Comparison of ENCODE assay signal across 13 cellular contexts in genomic region chr9:73155968-73156592, GRCh38. TPM values are rescaled to one million over a fixed set of nuclear protein-coding genes. Genes with fewer than 3 reads are reported as not detected.
DNase-seq lines count a peak whose midpoint lies in the region; ATAC-seq and TF ChIP-seq lines count a peak whose summit lies in the region.
"Had no signal": no experiment of that assay in that cellular context is flagged by ENCODE, and none has a peak within 500 bp of the region (broad histone marks: within the 10 kb centered on the region; RNA-seq: fewer than 3 reads in every experiment).

No MANE protein-coding gene starts in this region.

- no peaks in the 10 kb centered on the region for H3K9me3 ChIP-seq in lower lobe of right lung
- H3K9me3 ChIP-seq: gastroesophageal sphincter, SJCRH30 had no signal

- peaks cover 58% of the 10 kb centered on the region for H3K27me3 Mint-ChIP-seq in HFFc6 (ENCODE audit: insufficient read depth)
- no peaks in the 10 kb centered on the region for H3K27me3 Mint-ChIP-seq in activated naive CD8-positive, alpha-beta T cell

- H3K36me3 Mint-ChIP-seq in HFFc6 (ENCODE audit: low read depth) = peaks cover 79% of the 10 kb centered on the region
- H3K36me3 Mint-ChIP-seq in activated naive CD8-positive, alpha-beta T cell = peaks cover 20% of the 10 kb centered on the region

- no peak overlapping the region for H2AFZ ChIP-seq in ACC112 (ENCODE audit: low read length, unreplicated experiment)

- H3K4me3 Mint-ChIP-seq in HFFc6 = peak overlapping the region; percentile 92
- peak overlapping the region; percentile 81 for H3K4me3 Mint-ChIP-seq in activated naive CD8-positive, alpha-beta T cell

- peaks cover 8% of the 10 kb centered on the region; the same call in 1 of the 2 replicates for H3K9me3 Mint-ChIP-seq in HFFc6
- H3K9me3 Mint-ChIP-seq in activated naive CD8-positive, alpha-beta T cell (ENCODE audit: low read depth) = no peaks in the 10 kb centered on the region

- intact Hi-C loops in lower lobe of right lung (cut with DNase I) = no loop called here

- DNase-seq in HFFc6 = no peak
- no peak for DNase-seq in lower lobe of right lung
- DNase-seq in SK-N-DZ (ENCODE audit: low spot score) = no peak
- no peak for DNase-seq in inferior parietal cortex (ENCODE audit: extremely low spot score)
- DNase-seq: caudate nucleus, left ventricle myocardium superior, NCI-H2171 treated with DMSO at 0.1 percent for 48 hours, SJCRH30 had no signal

- TF ChIP-seq CTCF in HFFc6 (IDR thresholded peaks at IDR 0.05) (no peak), lower lobe of right lung (IDR thresholded peaks at IDR 0.05) (no peak)

- peak overlapping the region; percentile 20; the same call in 1 of the 2 replicates for H3K27ac ChIP-seq in ACC112 (ENCODE audit: low read depth, low read length)
- no peak overlapping the region for H3K27ac ChIP-seq in lower lobe of right lung
- H3K27ac ChIP-seq: gastroesophageal sphincter, SJCRH30 had no signal

- H3K4me3 ChIP-seq in ACC112 (ENCODE audit: low read depth, low read length) = peak overlapping the region; percentile 94
- peak overlapping the region; percentile 53 for H3K4me3 ChIP-seq in lower lobe of right lung
- H3K4me3 ChIP-seq: SJCRH30 had no signal

- no peaks in the 10 kb centered on the region for H3K27me3 ChIP-seq in ACC112 (ENCODE audit: insufficient read depth, low read length)
- H3K27me3 ChIP-seq in lower lobe of right lung (ENCODE audit: low read depth) = no peaks in the 10 kb centered on the region
- H3K27me3 ChIP-seq: gastroesophageal sphincter, SJCRH30 had no signal

- peaks cover 88% of the 10 kb centered on the region for H3K79me2 ChIP-seq in ACC112 (ENCODE audit: control insufficient read depth, insufficient read depth, low read length, unreplicated experiment)

- ATAC-seq in lower lobe of right lung = no peak
- no peak for ATAC-seq in HG02884 (IDR thresholded peaks at IDR 0.05; ENCODE audit: unreplicated experiment)
- ATAC-seq in HG02885 (IDR thresholded peaks at IDR 0.05; ENCODE audit: poor library complexity, unreplicated experiment) = no peak
- ATAC-seq: gastroesophageal sphincter, left ventricle myocardium superior had no signal

- peaks cover 73% of the 10 kb centered on the region for H3K4me1 Mint-ChIP-seq in HFFc6 (ENCODE audit: low read depth)
- peaks cover 81% of the 10 kb centered on the region for H3K4me1 Mint-ChIP-seq in activated naive CD8-positive, alpha-beta T cell (ENCODE audit: low read depth)

- H3K27ac Mint-ChIP-seq in HFFc6 = peak overlapping the region; percentile 99
- H3K27ac Mint-ChIP-seq in activated naive CD8-positive, alpha-beta T cell = peak overlapping the region; percentile 73

- H3K36me3 ChIP-seq in ACC112 (ENCODE audit: insufficient read depth, low read length) = peaks cover 61% of the 10 kb centered on the region
- H3K36me3 ChIP-seq in lower lobe of right lung = peaks cover 31% of the 10 kb centered on the region

- H3K4me1 ChIP-seq in ACC112 (ENCODE audit: control insufficient read depth, insufficient read depth, low read length, unreplicated experiment) = peaks cover 36% of the 10 kb centered on the region
- peaks cover 48% of the 10 kb centered on the region for H3K4me1 ChIP-seq in lower lobe of right lung

RNA-seq across cellular contexts. Expression of gene ANXA1, which starts 4.4 kb away (rescaled TPM):
- total RNA-seq in HFFc6 (2021; fragmentation: NEBNext Ultra II Directional; extraction: Animal tissue kit (Norgen Biotek cat#: 25700)) = 1,000 to 10,000 TPM in 4 of 6 experiments, 100 to 1,000 TPM in 2; 933 to 1,109 (median 1,040) TPM
- 340 TPM for total RNA-seq in lower lobe of right lung
- not detected in 2 replicates for polyA plus RNA-seq in SK-N-DZ (2014; cell fraction: cytosol; rRNA removed)
- not detected in 2 replicates for polyA plus RNA-seq in SK-N-DZ (2014; cell fraction: nucleus; rRNA removed)
